In genomic region chr2:106108351-106108750, GRCh38 we compare ENCODE assay signal across 10 cellular contexts.
A peak's percentile ranks its signal among the peaks of the same experiment; 100 is the strongest.
DNase-seq lines count a peak whose midpoint lies in the region; ATAC-seq, FAIRE-seq and TF ChIP-seq lines count a peak whose summit lies in the region.
"Had no signal": no experiment of that assay in that cellular context is flagged by ENCODE, and none has a peak within 500 bp of the region (broad histone marks: within the 10 kb centered on the region; RNA-seq: fewer than 3 reads in every experiment).

No MANE protein-coding gene starts in this region.

- peak; percentile 48 for TF ChIP-seq CTCF in endodermal cell (conservative IDR thresholded peaks at IDR 0.05)
- TF ChIP-seq CTCF in mucosa of descending colon (IDR thresholded peaks at IDR 0.05) = no peak
- no peak for TF ChIP-seq CTCF in lower lobe of right lung (IDR thresholded peaks at IDR 0.05)

- no peak overlapping the region for H3K4me3 ChIP-seq in endodermal cell (ENCODE audit: low read length)
- H3K4me3 ChIP-seq in mucosa of descending colon = no peak overlapping the region
- H3K4me3 ChIP-seq in lower lobe of right lung = no peak overlapping the region

- FAIRE-seq in GM12892 (lab: Jason Lieb, UNC) = no peak

- no peak overlapping the region for H3K27ac Mint-ChIP-seq in endodermal cell

- H3K27ac ChIP-seq in endodermal cell (ENCODE audit: low read depth, low read length) (no peak overlapping the region), lower lobe of right lung (no peak overlapping the region)

- H3K4me1 Mint-ChIP-seq in endodermal cell = no peaks in the 10 kb centered on the region

- no peaks in the 10 kb centered on the region for H3K27me3 Mint-ChIP-seq in endodermal cell (ENCODE audit: insufficient read depth)

- WGBS in endodermal cell (ENCODE audit: insufficient coverage in 1 of 2, insufficient read length in 1 of 2), 2 experiments = 76 to 91% methylated on average over 6 of the region's 6 CpGs

- peak; percentile 32 for ATAC-seq in mucosa of descending colon
- no peak for ATAC-seq in HG03196 (IDR thresholded peaks at IDR 0.05; ENCODE audit: unreplicated experiment)
- no peak for ATAC-seq in HG03175 (IDR thresholded peaks at IDR 0.05; ENCODE audit: unreplicated experiment)
- ATAC-seq in lower lobe of right lung = no peak

- no peaks in the 10 kb centered on the region for H3K9me3 Mint-ChIP-seq in endodermal cell
- H3K9me3 Mint-ChIP-seq: neural crest cell had no signal

- H3K9ac ChIP-seq in endodermal cell (ENCODE audit: extremely low read depth, low read length, poor library complexity, severe bottlenecking) = no peak overlapping the region

- no peak for TF ChIP-seq POLR2A in GM12892 (IDR thresholded peaks at IDR 0.05; ENCODE audit: low read depth, low read length)

- peak; percentile 45 for DNase-seq in Caki2 (ENCODE audit: low read depth)
- peak; percentile 11 for DNase-seq in KBM-7
- no peak for DNase-seq in endodermal cell
- no peak for DNase-seq in mucosa of descending colon
- DNase-seq in GM12892 (ENCODE audit: insufficient read length) = no peak
- DNase-seq in lower lobe of right lung = no peak
- DNase-seq: NCI-H1930 had no signal

- H3K4me1 ChIP-seq in endodermal cell (ENCODE audit: control insufficient read depth, insufficient read depth, low read length) (no peaks in the 10 kb centered on the region), mucosa of descending colon (ENCODE audit: low read depth) (no peaks in the 10 kb centered on the region), lower lobe of right lung (peaks cover 9% of the 10 kb centered on the region)

- H3K4me3 Mint-ChIP-seq in endodermal cell = no peak overlapping the region
- H3K4me3 Mint-ChIP-seq: neural crest cell had no signal

- in situ Hi-C loops in Caki2 (cut with HindIII; ENCODE audit: low pct_unique_long_range_greater_than_20kb, low sequenced_read_pairs) = no loop called here
- in situ Hi-C loops in KBM-7 (cut with MboI; ENCODE audit: low pct_unique_long_range_greater_than_20kb, low sequenced_read_pairs) = no loop called here

- H3K9me3 ChIP-seq in endodermal cell (ENCODE audit: control insufficient read depth, low read length) = no peaks in the 10 kb centered on the region
- H3K9me3 ChIP-seq in mucosa of descending colon = no peaks in the 10 kb centered on the region
- no peaks in the 10 kb centered on the region for H3K9me3 ChIP-seq in lower lobe of right lung

- intact Hi-C loops in mucosa of descending colon (cut with DNase I, micrococcal nuclease) (no loop called here), lower lobe of right lung (cut with DNase I) (no loop called here)

- H3K27me3 ChIP-seq in endodermal cell (ENCODE audit: control insufficient read depth, insufficient read depth, low read length, poor library complexity, severe bottlenecking) = no peaks in the 10 kb centered on the region
- no peaks in the 10 kb centered on the region for H3K27me3 ChIP-seq in lower lobe of right lung (ENCODE audit: low read depth)

- H3K36me3 ChIP-seq in endodermal cell (ENCODE audit: control insufficient read depth, insufficient read depth, low read length) (peaks cover 37% of the 10 kb centered on the region), mucosa of descending colon (ENCODE audit: low read depth) (no peaks in the 10 kb centered on the region), lower lobe of right lung (peaks cover 52% of the 10 kb centered on the region)

- H3K36me3 Mint-ChIP-seq in endodermal cell (ENCODE audit: low read depth) = peaks cover 30% of the 10 kb centered on the region

Comparison
In these comparisons a context has a peak if more than half of its experiments do, and no peak if none do; other contexts are left out.
1. DNase-seq: peak in Caki2 (single experiment) and KBM-7 (single experiment); none in endodermal cell (single experiment), mucosa of descending colon (0 of 3), GM12892 (single experiment) and lower lobe of right lung (single experiment).